ENCODE assay signal across 13 cellular contexts in the genomic region with DNA sequence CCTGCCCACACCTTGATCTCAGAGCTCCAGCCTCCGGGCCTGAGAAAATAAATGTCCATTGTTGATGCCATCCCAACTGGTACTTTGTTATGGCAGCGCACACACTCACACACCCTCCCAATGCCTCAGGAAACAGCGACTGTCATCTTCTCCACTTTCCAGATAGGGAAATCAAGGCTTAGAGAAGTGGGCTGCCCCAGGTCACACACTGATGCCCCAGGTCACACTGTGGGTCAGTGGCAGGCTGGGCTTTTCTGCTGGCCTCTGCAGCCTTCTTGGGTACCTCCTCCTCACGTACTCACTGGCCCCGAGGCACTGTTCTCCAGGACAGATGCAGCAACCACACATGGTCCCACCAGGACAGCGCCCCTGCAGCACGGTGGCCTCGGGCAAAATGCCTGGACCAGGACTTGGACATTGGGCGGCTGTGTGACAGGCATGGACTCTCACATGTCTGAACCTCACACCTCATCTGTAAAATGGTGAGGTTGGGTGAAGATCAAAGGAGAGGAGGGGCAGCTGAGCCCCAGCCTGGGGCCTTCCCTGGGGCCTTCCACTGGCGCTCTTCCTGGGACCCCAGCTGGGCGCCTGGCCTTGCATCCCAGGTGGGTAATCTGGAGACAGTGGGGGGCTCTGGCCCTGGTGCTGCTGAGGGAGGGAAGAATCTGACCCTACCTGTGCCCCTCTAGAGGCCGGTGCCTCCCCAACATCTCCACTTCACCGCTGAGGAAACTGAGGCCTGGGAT.
"Had no signal": no experiment of that assay in that cellular context is flagged by ENCODE, and none has a peak within 500 bp of the region (broad histone marks: within the 10 kb centered on the region; RNA-seq: fewer than 3 reads in every experiment).

No MANE protein-coding gene starts in this region.

- H3K27ac ChIP-seq: gastrocnemius medialis, neutrophil, thoracic aorta had no signal

- H3K9me3 Mint-ChIP-seq: activated CD8-positive, alpha-beta T cell treated with anti-CD3 and anti-CD28 coated beads for 36 hours; mesothelial cell of epicardium; stimulated activated naive CD8-positive, alpha-beta T cell treated with anti-CD3 and anti-CD28 coated beads, Interleukin-15, amount 100 ng/mL, for 72 hours had no signal

- H3K27ac Mint-ChIP-seq: activated CD8-positive, alpha-beta T cell treated with anti-CD3 and anti-CD28 coated beads for 36 hours; mesothelial cell of epicardium; progenitor cell of endocrine pancreas had no signal

- H3K36me3 Mint-ChIP-seq: mesothelial cell of epicardium had no signal

- H3K4me1 Mint-ChIP-seq: stimulated activated naive CD8-positive, alpha-beta T cell treated with anti-CD3 and anti-CD28 coated beads, Interleukin-15, amount 100 ng/mL, for 72 hours had no signal

- H3K9me3 ChIP-seq: gastrocnemius medialis, neutrophil, thoracic aorta had no signal

- H3K36me3 ChIP-seq: gastrocnemius medialis, neutrophil, thoracic aorta had no signal

- DNase-seq: activated CD8-positive, alpha-beta T cell treated with anti-CD3 and anti-CD28 coated beads for 36 hours; activated T-cell treated with anti-CD3 and anti-CD28 coated beads for 4 hours; central memory CD4-positive, alpha-beta T cell; cortex of kidney; effector CD8-positive, alpha-beta T cell; stimulated activated CD4-positive, alpha-beta T cell treated with anti-CD3 and anti-CD28 coated beads, Interleukin-4, amount 100 ng/mL, for 1 hour; T1000 had no signal

- ATAC-seq: activated CD8-positive, alpha-beta T cell treated with anti-CD3 and anti-CD28 coated beads for 36 hours; gastrocnemius medialis; stimulated activated naive CD8-positive, alpha-beta T cell treated with anti-CD3 and anti-CD28 coated beads, Interleukin-15, amount 100 ng/mL, for 72 hours had no signal

- H3K27me3 ChIP-seq: gastrocnemius medialis, neutrophil had no signal

- H3K27me3 Mint-ChIP-seq: activated CD8-positive, alpha-beta T cell treated with anti-CD3 and anti-CD28 coated beads for 36 hours had no signal

- H3K4me3 Mint-ChIP-seq: activated CD8-positive, alpha-beta T cell treated with anti-CD3 and anti-CD28 coated beads for 36 hours; mesothelial cell of epicardium; stimulated activated naive CD8-positive, alpha-beta T cell treated with anti-CD3 and anti-CD28 coated beads, Interleukin-15, amount 100 ng/mL, for 72 hours had no signal
